ENCODE assay signal across 8 cellular contexts in genomic region chr2:119011162-119011909, GRCh38.
DNase-seq lines count a peak whose midpoint lies in the region; FAIRE-seq and TF ChIP-seq lines count a peak whose summit lies in the region.

No MANE protein-coding gene starts in this region.

- no TSS peak for BruUV-seq in A673 (replicated peaks; lab: Mats Ljungman, UMichigan)

- CTCF ChIA-PET in A673 (lab: Charles Lee): no interaction called here

- H3K4me1 ChIP-seq in A673 (ENCODE audit: insufficient read depth, low read length, poor library complexity, severe bottlenecking) (peaks cover 10% of the 10 kb centered on the region), keratinocyte (ENCODE audit: control insufficient read depth, extremely low read depth, insufficient read depth, low read length) (no peaks in the 10 kb centered on the region), thyroid gland (no peaks in the 10 kb centered on the region)

- in situ Hi-C loops in brain microvascular endothelial cell (cut with HindIII; ENCODE audit: low pct_ligation_motif_present, low sequenced_read_pairs): no loop called here

- H3K79me2 ChIP-seq in keratinocyte (ENCODE audit: control insufficient read depth, insufficient read depth, low read length): no peaks in the 10 kb centered on the region

- peak; percentile 57 for TF ChIP-seq CTCF in A673 (conservative IDR thresholded peaks at IDR 0.05; ENCODE audit: low read depth, low read length)
- TF ChIP-seq CTCF in GM12873 (IDR thresholded peaks at IDR 0.05; ENCODE audit: insufficient read depth, low read depth, low read length, missing control alignments): peak; percentile 50
- peak; percentile 58 for TF ChIP-seq CTCF in brain microvascular endothelial cell (IDR thresholded peaks at IDR 0.05; ENCODE audit: low read depth, low read length, missing control alignments)
- peak; percentile 36 to 81 (median 74) for TF ChIP-seq CTCF in keratinocyte (optimal IDR thresholded peaks at IDR 0.05 in 1 of 3, IDR thresholded peaks at IDR 0.05 in 1 of 3, conservative IDR thresholded peaks at IDR 0.05 in 1 of 3; ENCODE audit: extremely low read depth in 1 of 3, insufficient read depth in 2 of 3, low read length in 3 of 3)
- TF ChIP-seq CTCF in thyroid gland (IDR thresholded peaks at IDR 0.05): peak in 2 of 6 experiments; percentile 34 to 37

- 10 to 22% methylated on average over 12 to 36 of the region's 38 CpGs for WGBS in thyroid gland, 2 donors

- H3K27me3 ChIP-seq in A673 (replicated peaks; ENCODE audit: insufficient read depth, low read depth, low read length, poor library complexity) (peaks cover 31% of the 10 kb centered on the region), brain microvascular endothelial cell (replicated peaks) (peaks cover 2% of the 10 kb centered on the region), keratinocyte (ENCODE audit: control insufficient read depth, extremely low read depth, insufficient read depth, low read length) (peaks cover 54% of the 10 kb centered on the region), thyroid gland (no peaks in the 10 kb centered on the region)

- H3K27ac ChIP-seq in A673 (ENCODE audit: low read depth, low read length, poor library complexity, severe bottlenecking): no peak overlapping the region
- no peak overlapping the region for H3K27ac ChIP-seq in brain microvascular endothelial cell
- no peak overlapping the region for H3K27ac ChIP-seq in keratinocyte (ENCODE audit: control insufficient read depth, insufficient read depth, low read length)
- no peak overlapping the region for H3K27ac ChIP-seq in thyroid gland

- TF ChIP-seq POLR2A in thyroid gland (IDR thresholded peaks at IDR 0.05): no peak

- no peaks in the 10 kb centered on the region for H3K36me3 ChIP-seq in A673 (ENCODE audit: insufficient read depth, low read length, poor library complexity, severe bottlenecking)
- no peaks in the 10 kb centered on the region for H3K36me3 ChIP-seq in brain microvascular endothelial cell (replicated peaks)
- no peaks in the 10 kb centered on the region for H3K36me3 ChIP-seq in keratinocyte (ENCODE audit: control insufficient read depth in 2 of 2, extremely low read depth in 1 of 2, insufficient read depth in 2 of 2, low read length in 2 of 2)
- H3K36me3 ChIP-seq in thyroid gland: no peaks in the 10 kb centered on the region

- H3K4me3 ChIP-seq in A673 (ENCODE audit: low read depth, low read length, poor library complexity, severe bottlenecking) (no peak overlapping the region), brain microvascular endothelial cell (ENCODE audit: low read depth, low read length) (no peak overlapping the region), keratinocyte (ENCODE audit: control insufficient read depth in 2 of 3, extremely low read depth in 1 of 3, insufficient read depth in 2 of 3, low read depth in 1 of 3, low read length in 3 of 3) (no peak overlapping the region), thyroid gland (replicated peaks in 1 of 3) (no peak overlapping the region)

- no peaks in the 10 kb centered on the region for H3K9me1 ChIP-seq in keratinocyte (ENCODE audit: control insufficient read depth, extremely low read depth, insufficient read depth, low read length)

- DNase-seq in A673 (ENCODE audit: low spot score) (peak; percentile 51), NCI-H146 treated with DMSO at 0.1 percent for 48 hours (lab: John Stamatoyannopoulos, UW; ENCODE audit: unreplicated experiment) (peak; percentile 21), brain microvascular endothelial cell (peak; percentile 12), keratinocyte (ENCODE audit: low read depth, low spot score) (no peak), thyroid gland (peak; percentile 11 to 12), middle frontal gyrus (ENCODE audit: extremely low spot score, low spot score) (no peak)
- no peak for DNase-seq in activated CD8-positive, alpha-beta memory T cell treated with anti-CD3 and anti-CD28 coated beads, Interleukin-2, amount 50 U/mL, for 4 hours

- no peak overlapping the region for H3K9ac ChIP-seq in keratinocyte (ENCODE audit: control insufficient read depth, extremely low read depth, insufficient read depth, low read length)

- H2AFZ ChIP-seq in keratinocyte (ENCODE audit: control insufficient read depth, low read length): no peak overlapping the region

- H3K9me3 ChIP-seq in A673 (ENCODE audit: low read depth, low read length, poor library complexity, severe bottlenecking): no peaks in the 10 kb centered on the region
- no peaks in the 10 kb centered on the region for H3K9me3 ChIP-seq in keratinocyte (ENCODE audit: control insufficient read depth, low read depth, low read length)
- no peaks in the 10 kb centered on the region for H3K9me3 ChIP-seq in thyroid gland

- no peak for FAIRE-seq in keratinocyte (lab: Jason Lieb, UNC)

- POLR2A ChIA-PET in A673 (lab: Charles Lee; ENCODE audit: low non-redundant PET): no interaction called here

- intact Hi-C loops in A673 (cut with micrococcal nuclease; ENCODE audit: unreplicated experiment): loop anchor here (5.0 kb wide), 2 partner anchors 161 to 281 kb away; no protein-coding TSS in a partner anchor
- intact Hi-C loops in thyroid gland (cut with DNase I): no loop called here

- no peak overlapping the region for H3K4me2 ChIP-seq in keratinocyte (ENCODE audit: control insufficient read depth, extremely low read depth, insufficient read depth, low read depth, low read length)

- H4K20me1 ChIP-seq in keratinocyte (ENCODE audit: control insufficient read depth, extremely low read depth, insufficient read depth, low read length): no peaks in the 10 kb centered on the region

- dilution Hi-C loops in keratinocyte (cut with MboI; ENCODE audit: extremely low pct_ligation_motif_present, low sequenced_read_pairs): no loop called here

Comparison
In these comparisons a context has a peak if more than half of its experiments do, and no peak if none do; other contexts are left out.
1. DNase-seq: peak in A673 (single experiment), NCI-H146 treated with DMSO at 0.1 percent for 48 hours (single experiment), brain microvascular endothelial cell (single experiment) and thyroid gland (2 of 2); none in keratinocyte (single experiment), activated CD8-positive, alpha-beta memory T cell treated with anti-CD3 and anti-CD28 coated beads, Interleukin-2, amount 50 U/mL, for 4 hours (single experiment) and middle frontal gyrus (single experiment).